2 cellular contexts compared by ENCODE assay signal in genomic region chr15:101136381-101137268, GRCh38.
TF ChIP-seq lines count a peak whose summit lies in the region.

No MANE protein-coding gene starts in this region.

TF ChIP-seq in HCT116, 20 proteins besides CTCF, POLR2A, EP300 and RAD21:
- TF ChIP-seq FOSL1 (IDR thresholded peaks at IDR 0.05; ENCODE audit: low read depth) (no peak), YY1 (IDR thresholded peaks at IDR 0.05; ENCODE audit: extremely low read depth, insufficient replicate concordance, low read depth, low read length) (no peak), EGR1 (IDR thresholded peaks at IDR 0.05; ENCODE audit: low read depth) (no peak), ZFX (IDR thresholded peaks at IDR 0.05) (no peak), CEBPB (IDR thresholded peaks at IDR 0.05; ENCODE audit: low read depth) (no peak), JUND (IDR thresholded peaks at IDR 0.05) (no peak), SRF (IDR thresholded peaks at IDR 0.05; ENCODE audit: low read depth) (no peak), ELF1 (IDR thresholded peaks at IDR 0.05; ENCODE audit: borderline replicate concordance, low read depth) (no peak), POLR2AphosphoS5 (IDR thresholded peaks at IDR 0.05; ENCODE audit: low read depth, low read length) (no peak), MAX (IDR thresholded peaks at IDR 0.05) (no peak), ATF3 (IDR thresholded peaks at IDR 0.05) (no peak)

TF ChIP-seq in GM12878, 131 proteins besides CTCF, POLR2A, EP300 and RAD21:
- peak; percentile 82; the same call in 1 of the 2 replicates for TF ChIP-seq ZBTB33 (IDR thresholded peaks at IDR 0.05)
- TF ChIP-seq, protein P1, sequence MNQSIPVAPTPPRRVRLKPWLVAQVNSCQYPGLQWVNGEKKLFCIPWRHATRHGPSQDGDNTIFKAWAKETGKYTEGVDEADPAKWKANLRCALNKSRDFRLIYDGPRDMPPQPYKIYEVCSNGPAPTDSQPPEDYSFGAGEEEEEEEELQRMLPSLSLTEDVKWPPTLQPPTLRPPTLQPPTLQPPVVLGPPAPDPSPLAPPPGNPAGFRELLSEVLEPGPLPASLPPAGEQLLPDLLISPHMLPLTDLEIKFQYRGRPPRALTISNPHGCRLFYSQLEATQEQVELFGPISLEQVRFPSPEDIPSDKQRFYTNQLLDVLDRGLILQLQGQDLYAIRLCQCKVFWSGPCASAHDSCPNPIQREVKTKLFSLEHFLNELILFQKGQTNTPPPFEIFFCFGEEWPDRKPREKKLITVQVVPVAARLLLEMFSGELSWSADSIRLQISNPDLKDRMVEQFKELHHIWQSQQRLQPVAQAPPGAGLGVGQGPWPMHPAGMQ (IDR thresholded peaks at IDR 0.05; ENCODE audit: borderline replicate concordance) = no peak
- TF ChIP-seq NFYA (IDR thresholded peaks at IDR 0.05; ENCODE audit: borderline replicate concordance, low read depth, low read length) = no peak
TF ChIP-seq in GM12878: peak in this region for 1.
